17 cellular contexts compared by ENCODE assay signal in the genomic region with DNA sequence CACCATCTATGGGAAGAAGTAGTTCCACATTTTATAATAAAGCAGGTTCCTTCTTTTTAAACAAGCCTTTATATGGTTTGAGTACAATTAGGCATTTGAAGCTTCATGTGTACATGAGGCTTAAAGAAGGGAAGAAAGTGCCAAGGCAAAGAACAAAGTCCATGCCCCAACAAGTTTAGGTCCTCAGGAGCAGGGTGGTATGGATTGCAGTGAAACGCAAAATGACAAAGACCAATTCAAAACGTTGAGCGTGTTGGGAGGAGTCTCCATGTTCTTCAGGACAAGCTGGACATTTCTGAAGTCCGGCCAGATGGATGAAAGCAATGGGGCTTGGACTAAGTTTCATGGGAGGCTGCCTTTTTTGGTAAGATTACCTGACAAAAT.
DNase-seq lines count a peak whose midpoint lies in the region; ATAC-seq and TF ChIP-seq lines count a peak whose summit lies in the region.
"Had no signal": no experiment of that assay in that cellular context is flagged by ENCODE, and none has a peak within 500 bp of the region (broad histone marks: within the 10 kb centered on the region; RNA-seq: fewer than 3 reads in every experiment).

No MANE protein-coding gene starts in this region.

- H3K9me3 ChIP-seq in muscle layer of duodenum (ENCODE audit: control insufficient read depth in 1 of 2, low read length in 2 of 2) (no peaks in the 10 kb centered on the region), upper lobe of right lung (no peaks in the 10 kb centered on the region)
- H3K9me3 ChIP-seq: HAP-1 had no signal

- H3K4me3 Mint-ChIP-seq in natural killer cell, result peak overlapping the region; percentile 37
- H3K4me3 Mint-ChIP-seq in natural killer cell treated with Interleukin-12 subunit alpha and Interleukin-12 subunit beta and Interleukin-15 and Interleukin-18, amount 100 ng/mL, for 72 hours, result no peak overlapping the region
- H3K4me3 Mint-ChIP-seq: activated CD4-positive, alpha-beta memory T cell treated with anti-CD3 and anti-CD28 coated beads, Interleukin-2, amount 10 ng/mL, durations not matched to agents 7 days and 5 days; activated naive CD4-positive, alpha-beta T cell treated with anti-CD3 and anti-CD28 coated beads, Interleukin-2, amount 50 U/mL, for 24 hours; neural crest cell; T-helper 1 cell treated with Interleukin-12 subunit alpha and Interleukin-12 subunit beta and Interleukin-4 antibody, amounts not matched to agents 30 μg/mL and 1 μg/mL, for 36 hours had no signal

- H3K27me3 ChIP-seq in muscle layer of duodenum (ENCODE audit: low read depth, low read length) (no peaks in the 10 kb centered on the region), upper lobe of right lung (no peaks in the 10 kb centered on the region)

- DNase-seq in natural killer cell, result no peak
- no peak for DNase-seq in natural killer cell treated with Interleukin-12 subunit alpha and Interleukin-12 subunit beta and Interleukin-15 and Interleukin-18, amount 100 ng/mL, for 72 hours (ENCODE audit: low spot score)
- no peak for DNase-seq in epithelial cell of prostate (ENCODE audit: low read depth, low spot score)
- DNase-seq in upper lobe of right lung, result no peak
- no peak for DNase-seq in stimulated activated CD4-positive, alpha-beta T cell treated with anti-CD3 and anti-CD28 coated beads, Interleukin-12 subunit alpha, Interleukin-12 subunit beta, amount 100 ng/mL, for 4 hours
- no peak for DNase-seq in HK-2 (ENCODE audit: unreplicated experiment)
- no peak for DNase-seq in NCI-H1092 (lab: John Stamatoyannopoulos, UW)
- DNase-seq: activated CD4-positive, alpha-beta memory T cell treated with anti-CD3 and anti-CD28 coated beads, Interleukin-2, amount 10 ng/mL, durations not matched to agents 7 days and 5 days; activated T-cell treated with anti-CD3 and anti-CD28 coated beads, Interleukin-2, amount 50 U/mL, for 48 hours; cortex of kidney; MV-4-11; stimulated activated naive CD4-positive, alpha-beta T cell treated with Interleukin-2 at 50 U/mL for 16 hours had no signal

- peaks cover 0 to 4% of the 10 kb centered on the region in 2 donors for H3K4me1 ChIP-seq in muscle layer of duodenum (ENCODE audit: control insufficient read depth in 1 of 2, insufficient read depth in 2 of 2, low read length in 2 of 2)
- H3K4me1 ChIP-seq in upper lobe of right lung, result no peaks in the 10 kb centered on the region

- H3K4me1 Mint-ChIP-seq in natural killer cell, result peaks cover 18 to 28% of the 10 kb centered on the region in 2 donors
- peaks cover 12 to 16% of the 10 kb centered on the region in 2 donors for H3K4me1 Mint-ChIP-seq in natural killer cell treated with Interleukin-12 subunit alpha and Interleukin-12 subunit beta and Interleukin-15 and Interleukin-18, amount 100 ng/mL, for 72 hours (ENCODE audit: low read depth in 2 of 2)
- H3K4me1 Mint-ChIP-seq: activated CD4-positive, alpha-beta memory T cell treated with anti-CD3 and anti-CD28 coated beads, Interleukin-2, amount 10 ng/mL, durations not matched to agents 7 days and 5 days; activated naive CD4-positive, alpha-beta T cell treated with anti-CD3 and anti-CD28 coated beads, Interleukin-2, amount 50 U/mL, for 24 hours had no signal

- no peaks in the 10 kb centered on the region for H3K36me3 Mint-ChIP-seq in natural killer cell
- no peaks in the 10 kb centered on the region for H3K36me3 Mint-ChIP-seq in natural killer cell treated with Interleukin-12 subunit alpha and Interleukin-12 subunit beta and Interleukin-15 and Interleukin-18, amount 100 ng/mL, for 72 hours

- H3K9me3 Mint-ChIP-seq in natural killer cell, result no peaks in the 10 kb centered on the region
- no peaks in the 10 kb centered on the region for H3K9me3 Mint-ChIP-seq in natural killer cell treated with Interleukin-12 subunit alpha and Interleukin-12 subunit beta and Interleukin-15 and Interleukin-18, amount 100 ng/mL, for 72 hours
- H3K9me3 Mint-ChIP-seq: activated CD4-positive, alpha-beta memory T cell treated with anti-CD3 and anti-CD28 coated beads, Interleukin-2, amount 10 ng/mL, durations not matched to agents 7 days and 5 days; activated naive CD4-positive, alpha-beta T cell treated with anti-CD3 and anti-CD28 coated beads, Interleukin-2, amount 50 U/mL, for 24 hours; neural crest cell; T-helper 1 cell treated with Interleukin-12 subunit alpha and Interleukin-12 subunit beta and Interleukin-4 antibody, amounts not matched to agents 30 μg/mL and 1 μg/mL, for 36 hours had no signal

- peak overlapping the region; percentile 86 to 87 for H3K27ac Mint-ChIP-seq in natural killer cell
- H3K27ac Mint-ChIP-seq in natural killer cell treated with Interleukin-12 subunit alpha and Interleukin-12 subunit beta and Interleukin-15 and Interleukin-18, amount 100 ng/mL, for 72 hours, result peak overlapping the region in 1 of 2 donors; percentile 36
- H3K27ac Mint-ChIP-seq: activated CD4-positive, alpha-beta memory T cell treated with anti-CD3 and anti-CD28 coated beads, Interleukin-2, amount 10 ng/mL, durations not matched to agents 7 days and 5 days; activated naive CD4-positive, alpha-beta T cell treated with anti-CD3 and anti-CD28 coated beads, Interleukin-2, amount 50 U/mL, for 24 hours; T-helper 1 cell treated with Interleukin-12 subunit alpha and Interleukin-12 subunit beta and Interleukin-4 antibody, amounts not matched to agents 30 μg/mL and 1 μg/mL, for 36 hours had no signal

- H3K36me3 ChIP-seq in muscle layer of duodenum (ENCODE audit: control insufficient read depth in 1 of 2, insufficient read depth in 2 of 2, low read length in 2 of 2), result no peaks in the 10 kb centered on the region
- H3K36me3 ChIP-seq in upper lobe of right lung, result no peaks in the 10 kb centered on the region
- H3K36me3 ChIP-seq: HAP-1 had no signal

- H3K27ac ChIP-seq in epithelial cell of prostate (peak overlapping the region; percentile 22), muscle layer of duodenum (ENCODE audit: low read length) (peak overlapping the region; percentile 62), upper lobe of right lung (peak overlapping the region; percentile 39)

- intact Hi-C loops in natural killer cell (cut with micrococcal nuclease) (no loop called here), upper lobe of right lung (cut with DNase I) (no loop called here)

- H3K4me3 ChIP-seq in muscle layer of duodenum (ENCODE audit: low read depth in 1 of 2, low read length in 2 of 2) (no peak overlapping the region), upper lobe of right lung (no peak overlapping the region)
- H3K4me3 ChIP-seq: HAP-1 had no signal

- TF ChIP-seq CTCF in natural killer cell (IDR thresholded peaks at IDR 0.05) (no peak), upper lobe of right lung (IDR thresholded peaks at IDR 0.05) (no peak)

- ATAC-seq in natural killer cell (no peak), upper lobe of right lung (no peak)
- no peak for ATAC-seq in natural killer cell treated with Interleukin-12 subunit alpha and Interleukin-12 subunit beta and Interleukin-15 and Interleukin-18, amount 100 ng/mL, for 72 hours

- no peaks in the 10 kb centered on the region for H3K27me3 Mint-ChIP-seq in natural killer cell (ENCODE audit: low read depth in 2 of 2)
- H3K27me3 Mint-ChIP-seq in natural killer cell treated with Interleukin-12 subunit alpha and Interleukin-12 subunit beta and Interleukin-15 and Interleukin-18, amount 100 ng/mL, for 72 hours, result no peaks in the 10 kb centered on the region
- H3K27me3 Mint-ChIP-seq: activated CD4-positive, alpha-beta memory T cell treated with anti-CD3 and anti-CD28 coated beads, Interleukin-2, amount 10 ng/mL, durations not matched to agents 7 days and 5 days; activated naive CD4-positive, alpha-beta T cell treated with anti-CD3 and anti-CD28 coated beads, Interleukin-2, amount 50 U/mL, for 24 hours had no signal
